Comparison of ENCODE assay signal across 22 cellular contexts in the genomic region with DNA sequence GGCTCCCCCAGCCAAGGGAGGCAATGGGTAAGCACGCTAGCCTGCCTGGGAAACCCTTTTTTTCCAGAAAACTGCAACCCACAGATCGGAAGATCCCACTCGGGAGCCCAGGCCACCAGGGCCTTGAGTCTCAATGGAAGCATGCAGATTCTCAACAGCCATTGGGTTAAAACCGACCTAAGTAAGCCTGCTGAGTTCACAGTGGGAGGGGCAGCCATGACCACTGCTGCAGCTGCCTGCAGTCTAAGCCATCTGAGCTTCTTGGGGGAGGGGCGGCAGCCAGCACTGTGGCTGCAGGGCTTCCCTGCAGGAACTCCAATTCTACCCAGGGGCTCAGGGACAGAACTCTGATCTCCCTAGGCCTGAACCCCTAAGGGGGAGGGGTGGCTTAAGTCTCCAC.
DNase-seq lines count a peak whose midpoint lies in the region; FAIRE-seq and TF ChIP-seq lines count a peak whose summit lies in the region.
"Had no signal": no experiment of that assay in that cellular context is flagged by ENCODE, and none has a peak within 500 bp of the region (broad histone marks: within the 10 kb centered on the region; RNA-seq: fewer than 3 reads in every experiment).

No MANE protein-coding gene starts in this region.

- H4K8ac ChIP-seq in mesendoderm (ENCODE audit: low read depth, low read length) = no peak overlapping the region

- H3K56ac ChIP-seq in mesendoderm (ENCODE audit: low read length) = peak overlapping the region; percentile 42

- peak; percentile 29 for DNase-seq in H7
- peak; percentile 15 for DNase-seq in RPMI7951 (ENCODE audit: low read depth)
- peak; percentile 67 for DNase-seq in glutamatergic neuron
- DNase-seq in mesendoderm = peak; percentile 84
- DNase-seq in GM19239 (ENCODE audit: insufficient read length, low spot score) = no peak
- no peak for DNase-seq in NCI-H1436 treated with DMSO at 0.1 percent for 48 hours (lab: John Stamatoyannopoulos, UW)
- DNase-seq in activated CD4-positive, CD25-positive, alpha-beta regulatory T cell (lab: John Stamatoyannopoulos, UW) = no peak
- no peak for DNase-seq in NCI-H1105 treated with DMSO at 0.1 percent for 48 hours (lab: John Stamatoyannopoulos, UW)
- DNase-seq: CD8-positive, alpha-beta memory T cell; GF-D8; IMR-90; Karpas-422; MG63; NCI-H1092; NCI-H1694 treated with DMSO at 0.1 percent for 48 hours; NCI-H526 treated with DMSO at 0.1 percent for 48 hours had no signal

- no peak overlapping the region for H3K23ac ChIP-seq in mesendoderm (ENCODE audit: low read length)

- peak overlapping the region; percentile 36 for H3K4me3 Mint-ChIP-seq in glutamatergic neuron (ENCODE audit: unreplicated experiment)
- H3K4me3 Mint-ChIP-seq: CD8-positive, alpha-beta memory T cell had no signal

- no peak overlapping the region for H2BK120ac ChIP-seq in mesendoderm (ENCODE audit: low read depth, low read length)

- no peak overlapping the region for H3K27ac Mint-ChIP-seq in glutamatergic neuron (ENCODE audit: unreplicated experiment)
- H3K27ac Mint-ChIP-seq: CD8-positive, alpha-beta memory T cell had no signal

- peaks cover 6% of the 10 kb centered on the region for H3K4me1 ChIP-seq in mesendoderm (ENCODE audit: control insufficient read depth, low read depth, low read length)
- H3K4me1 ChIP-seq: A549; BLaER1 treated with 17β-estradiol and CSF1 and Interleukin-3, amounts not matched to agents 10 nM and 100 nM had no signal

- no peak overlapping the region for H2BK5ac ChIP-seq in mesendoderm (ENCODE audit: low read length)

- no peak overlapping the region for H2BK15ac ChIP-seq in mesendoderm (replicated peaks; ENCODE audit: low read depth)

- H3K4me3 ChIP-seq in H7 (ENCODE audit: insufficient read depth, low read depth, low read length) (no peak overlapping the region), mesendoderm (ENCODE audit: low read length) (no peak overlapping the region)
- H3K4me3 ChIP-seq: A549; BLaER1 treated with 17β-estradiol and CSF1 and Interleukin-3, amounts not matched to agents 10 nM and 100 nM; MG63; SK-N-MC had no signal

- H3K36me3 Mint-ChIP-seq in glutamatergic neuron (ENCODE audit: unreplicated experiment) = peaks cover 11% of the 10 kb centered on the region
- H3K36me3 Mint-ChIP-seq: CD8-positive, alpha-beta memory T cell had no signal

- H3K79me2 ChIP-seq in mesendoderm (ENCODE audit: control insufficient read depth, insufficient read depth, low read length) = no peaks in the 10 kb centered on the region

- no CpG with 5 or more reads among the region's 5 CpGs for WGBS in mesendoderm (ENCODE audit: extremely low coverage, insufficient coverage, low lambda C conversion rate)

- H3K9ac ChIP-seq in mesendoderm (ENCODE audit: low read length) = no peak overlapping the region
- H3K9ac ChIP-seq: BLaER1 treated with 17β-estradiol and CSF1 and Interleukin-3, amounts not matched to agents 10 nM and 100 nM had no signal

- H3K36me3 ChIP-seq in H7 (replicated peaks; ENCODE audit: control insufficient read depth, insufficient read depth, low read length) (no peaks in the 10 kb centered on the region), mesendoderm (ENCODE audit: control insufficient read depth, insufficient read depth, low read length) (no peaks in the 10 kb centered on the region)
- H3K36me3 ChIP-seq: BLaER1 treated with 17β-estradiol and CSF1 and Interleukin-3, amounts not matched to agents 10 nM and 100 nM; MG63 had no signal

- H2AK5ac ChIP-seq in mesendoderm (ENCODE audit: low read length) = no peak overlapping the region

- H3K79me1 ChIP-seq in mesendoderm (ENCODE audit: low read length) = no peaks in the 10 kb centered on the region

- no peak for TF ChIP-seq CTCF in glutamatergic neuron (IDR thresholded peaks at IDR 0.05; ENCODE audit: partially characterized antibody, unreplicated experiment)

- H3K27me3 ChIP-seq in H7 (ENCODE audit: control insufficient read depth, insufficient read depth, low read length) = no peaks in the 10 kb centered on the region
- no peaks in the 10 kb centered on the region for H3K27me3 ChIP-seq in mesendoderm (ENCODE audit: insufficient read depth, low read length, poor library complexity)
- H3K27me3 ChIP-seq: BLaER1 treated with 17β-estradiol and CSF1 and Interleukin-3, amounts not matched to agents 10 nM and 100 nM; MG63 had no signal

- peak overlapping the region; percentile 40 for H3K18ac ChIP-seq in mesendoderm (ENCODE audit: low read length)

- no peak for FAIRE-seq in GM19239 (lab: Jason Lieb, UNC)
- FAIRE-seq: A549, D721Med, GM12891, GM18507 had no signal

- no peaks in the 10 kb centered on the region for H3K27me3 Mint-ChIP-seq in glutamatergic neuron (ENCODE audit: unreplicated experiment)

- H3K4me2 ChIP-seq in mesendoderm (ENCODE audit: low read length) = no peak overlapping the region
- H3K4me2 ChIP-seq: A549; BLaER1 treated with 17β-estradiol and CSF1 and Interleukin-3, amounts not matched to agents 10 nM and 100 nM had no signal

- H3K9me3 Mint-ChIP-seq in glutamatergic neuron (ENCODE audit: unreplicated experiment) = peaks cover 21% of the 10 kb centered on the region

- no peak overlapping the region for H4K5ac ChIP-seq in mesendoderm (ENCODE audit: low read length)

- no peak overlapping the region for H3K27ac ChIP-seq in mesendoderm (ENCODE audit: low read depth, low read length)
- H3K27ac ChIP-seq: A549; BLaER1 treated with 17β-estradiol and CSF1 and Interleukin-3, amounts not matched to agents 10 nM and 100 nM; SK-N-MC had no signal

- no peak overlapping the region for H3K4ac ChIP-seq in mesendoderm (ENCODE audit: low read depth, low read length)

- peaks cover 12% of the 10 kb centered on the region for H3K4me1 Mint-ChIP-seq in glutamatergic neuron (ENCODE audit: low read depth, unreplicated experiment)
- H3K4me1 Mint-ChIP-seq: CD8-positive, alpha-beta memory T cell had no signal

Comparison
In these comparisons a context has a peak if more than half of its experiments do, and no peak if none do; other contexts are left out.
1. DNase-seq: peak in H7 (single experiment), RPMI7951 (single experiment), glutamatergic neuron (single experiment) and mesendoderm (single experiment); none in GM19239 (single experiment), NCI-H1436 treated with DMSO at 0.1 percent for 48 hours (single experiment), activated CD4-positive, CD25-positive, alpha-beta regulatory T cell (0 of 4) and NCI-H1105 treated with DMSO at 0.1 percent for 48 hours (single experiment).